Comparison of ENCODE assay signal across 16 cellular contexts in genomic region chr2:30109856-30110255, GRCh38.
"Had no signal": no experiment of that assay in that cellular context is flagged by ENCODE, and none has a peak within 500 bp of the region (broad histone marks: within the 10 kb centered on the region; RNA-seq: fewer than 3 reads in every experiment).

No MANE protein-coding gene starts in this region.

- H3K4me1 ChIP-seq: colonic mucosa, heart left ventricle, transverse colon had no signal

- H3K27me3 ChIP-seq: colonic mucosa, heart left ventricle, transverse colon had no signal

- H3K36me3 ChIP-seq: colonic mucosa, heart left ventricle, transverse colon had no signal

- ATAC-seq: heart left ventricle; natural killer cell treated with Interleukin-12 subunit alpha and Interleukin-12 subunit beta and Interleukin-15 and Interleukin-18, amount 100 ng/mL, for 72 hours; right cardiac atrium had no signal

- H3K9me3 ChIP-seq: colonic mucosa, heart left ventricle, transverse colon had no signal

- H3K4me3 ChIP-seq: colonic mucosa, heart left ventricle, transverse colon had no signal

- FAIRE-seq: frontal cortex, small intestine had no signal

- DNase-seq: activated CD4-positive, alpha-beta T cell treated with anti-CD3 and anti-CD28 coated beads, Interleukin-2, amount 50 U/mL, for 1 hour; activated gamma-delta T cell treated with Interleukin-2 at 50 U/mL for 16 hours; amniotic stem cell; central memory CD4-positive, alpha-beta T cell; colonic mucosa; effector CD4-positive, alpha-beta T cell; heart left ventricle; nucleus accumbens; right cardiac atrium; small intestine; stimulated activated CD4-positive, alpha-beta T cell treated with anti-CD3 and anti-CD28 coated beads, Interleukin-4, amount 100 ng/mL, for 4 hours; stimulated activated CD8-positive, alpha-beta memory T cell treated with anti-CD3 and anti-CD28 coated beads, Interleukin-4, amount 100 ng/mL, for 48 hours; stimulated activated naive CD4-positive, alpha-beta T cell treated with Interleukin-2 at 50 U/mL for 16 hours; transverse colon had no signal

- H3K27ac ChIP-seq: colonic mucosa, heart left ventricle, transverse colon had no signal
